In the genomic region with DNA sequence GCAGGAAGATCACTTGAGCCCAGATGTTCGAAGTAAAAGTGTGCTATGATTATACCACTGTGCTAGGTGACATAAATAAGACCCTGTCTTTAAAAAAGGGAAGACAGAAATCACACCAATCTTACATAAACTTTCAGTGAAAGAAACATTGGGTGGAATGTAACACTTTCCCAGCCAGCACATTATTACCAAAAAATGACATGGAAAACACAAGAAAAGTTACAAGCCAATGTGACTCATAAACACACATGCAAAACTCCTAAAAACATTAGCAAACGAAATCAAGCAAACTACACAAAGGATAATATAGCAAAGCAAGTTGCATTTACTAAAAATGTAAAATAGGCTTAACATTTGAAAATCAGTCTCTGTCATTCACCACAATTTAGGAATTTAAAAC, we compare ENCODE assay signal across 25 cellular contexts.
"Had no signal": no experiment of that assay in that cellular context is flagged by ENCODE, and none has a peak within 500 bp of the region (broad histone marks: within the 10 kb centered on the region; RNA-seq: fewer than 3 reads in every experiment).

No MANE protein-coding gene starts in this region.

- H3K36me3 ChIP-seq: adrenal gland had no signal

- ATAC-seq: activated T-helper 17 cell treated with anti-CD3 and anti-CD28 coated beads, Interleukin-2, amount 50 U/mL, for 72 hours; body of pancreas; T-cell had no signal

- H3K4me1 ChIP-seq: adrenal gland, body of pancreas had no signal

- H3K9me3 ChIP-seq: adrenal gland, body of pancreas had no signal

- H3K27ac ChIP-seq: adrenal gland, body of pancreas, SK-N-MC, VCaP had no signal

- H3K4me3 ChIP-seq: adrenal gland, body of pancreas, SK-N-MC had no signal

- DNase-seq: activated CD4-positive, alpha-beta memory T cell treated with anti-CD3 and anti-CD28 coated beads, Interleukin-2, amount 10 ng/mL, durations not matched to agents 7 days and 5 days; activated CD4-positive, alpha-beta T cell treated with anti-CD3 and anti-CD28 coated beads, Interleukin-2, amount 10 ng/mL, durations not matched to agents 7 days and 5 days; activated CD4-positive, CD25-positive, alpha-beta regulatory T cell; activated naive CD4-positive, alpha-beta T cell treated with anti-CD3 and anti-CD28 coated beads, Interleukin-2, amount 50 U/mL, for 16 hours; activated naive CD8-positive, alpha-beta T cell treated with anti-CD3 and anti-CD28 coated beads, Interleukin-2, amount 10 ng/mL, durations not matched to agents 7 days and 5 days; activated T-cell treated with anti-CD3 and anti-CD28 coated beads for 4 hours; activated T-cell treated with anti-CD3 and anti-CD28 coated beads, Interleukin-2, amount 50 U/mL, for 48 hours; adrenal gland; aorta; body of pancreas; central memory CD4-positive, alpha-beta T cell; NCI-H1092; NCI-H1417; NCI-H2029 treated with DMSO at 0.1 percent for 48 hours; NCI-H345; NCI-H510A; NCI-H526 treated with DMSO at 0.1 percent for 48 hours; NCI-H82; SIG-M5; T-cell; T-helper 2 cell; T1000 had no signal

- H3K27me3 ChIP-seq: adrenal gland, body of pancreas had no signal
